Comparison of ENCODE assay signal across 1 cellular context in the genomic region with DNA sequence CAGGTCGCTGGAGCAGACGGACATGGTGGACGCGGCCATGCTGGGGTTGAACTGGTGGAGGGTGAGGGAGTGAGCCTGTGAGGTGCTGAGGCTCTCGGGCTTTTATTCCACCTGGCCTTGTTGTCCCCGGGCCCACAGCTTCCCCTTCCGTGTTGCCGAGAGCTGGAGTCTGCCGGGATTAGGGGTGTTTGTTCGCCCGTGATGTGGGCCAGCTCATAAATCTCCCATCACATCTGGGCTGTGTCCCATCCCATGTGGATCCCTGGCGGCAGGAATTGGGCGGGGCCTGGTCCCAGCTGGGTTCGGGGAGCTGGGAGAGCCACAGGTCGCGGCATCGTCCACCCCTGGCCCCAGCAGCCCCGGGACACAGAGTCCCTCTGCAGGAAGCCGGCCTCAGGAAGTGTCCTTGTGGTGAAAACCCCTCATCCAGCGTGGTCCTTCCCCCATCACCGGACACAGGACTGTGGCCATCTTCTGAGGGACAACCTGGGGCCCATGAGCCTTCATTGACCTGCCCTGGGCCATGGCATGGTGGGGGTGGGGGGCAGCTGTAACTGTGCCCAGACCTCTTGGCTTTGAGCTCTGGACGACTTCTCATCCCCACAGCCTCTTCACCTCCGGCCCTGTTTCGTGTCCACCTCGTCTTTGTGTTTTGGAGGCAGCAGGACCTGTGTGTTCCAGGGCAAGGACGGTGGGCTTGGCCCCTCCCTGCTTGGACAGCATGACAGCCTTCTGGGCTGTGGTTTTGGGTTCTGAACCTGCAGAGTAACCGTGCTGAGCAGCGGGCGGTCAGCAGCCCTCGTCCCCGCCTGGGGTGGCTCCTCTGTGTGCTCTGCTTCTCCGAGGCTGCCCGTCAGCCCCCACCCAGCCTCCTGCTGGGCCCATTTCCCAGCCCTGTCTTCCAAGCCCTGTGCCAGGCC.
TF ChIP-seq lines count a peak whose summit lies in the region.

A gene with protein sequence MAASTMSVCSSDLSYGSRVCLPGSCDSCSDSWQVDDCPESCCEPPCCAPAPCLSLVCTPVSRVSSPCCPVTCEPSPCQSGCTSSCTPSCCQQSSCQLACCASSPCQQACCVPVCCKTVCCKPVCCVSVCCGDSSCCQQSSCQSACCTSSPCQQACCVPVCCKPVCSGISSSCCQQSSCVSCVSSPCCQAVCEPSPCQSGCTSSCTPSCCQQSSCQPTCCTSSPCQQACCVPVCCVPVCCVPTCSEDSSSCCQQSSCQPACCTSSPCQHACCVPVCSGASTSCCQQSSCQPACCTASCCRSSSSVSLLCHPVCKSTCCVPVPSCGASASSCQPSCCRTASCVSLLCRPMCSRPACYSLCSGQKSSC (minus strand): TSS at position 60 of the 920 bp plus-strand sequence. CDS start 21 bp downstream, at position 39.

TF ChIP-seq in WTC11, 78 proteins besides CTCF, POLR2A, EP300 and RAD21:
- TF ChIP-seq ZNF219 (CRISPR knock-in tag; IDR thresholded peaks at IDR 0.05; ENCODE audit: borderline replicate concordance) (0 out of 2 replicates have a peak, but pooled peaks have one; percentile 29), MAX (CRISPR knock-in tag; IDR thresholded peaks at IDR 0.05) (0 out of 2 replicates have a peak, but pooled peaks have one; percentile 24), ESRRA (CRISPR knock-in tag; IDR thresholded peaks at IDR 0.05; ENCODE audit: borderline replicate concordance) (no peak)
- TF ChIP-seq, protein P1, sequence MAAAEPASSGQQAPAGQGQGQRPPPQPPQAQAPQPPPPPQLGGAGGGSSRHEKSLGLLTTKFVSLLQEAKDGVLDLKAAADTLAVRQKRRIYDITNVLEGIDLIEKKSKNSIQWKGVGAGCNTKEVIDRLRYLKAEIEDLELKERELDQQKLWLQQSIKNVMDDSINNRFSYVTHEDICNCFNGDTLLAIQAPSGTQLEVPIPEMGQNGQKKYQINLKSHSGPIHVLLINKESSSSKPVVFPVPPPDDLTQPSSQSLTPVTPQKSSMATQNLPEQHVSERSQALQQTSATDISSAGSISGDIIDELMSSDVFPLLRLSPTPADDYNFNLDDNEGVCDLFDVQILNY (CRISPR knock-in tag; IDR thresholded peaks at IDR 0.05): no peak
TF ChIP-seq in WTC11: peak in this region for 2.
